Comparison of ENCODE assay signal across 1 cellular context in genomic region chr19:6412111-6412999, GRCh38.
TF ChIP-seq lines count a peak whose summit lies in the region.

No MANE protein-coding gene starts in this region.

TF ChIP-seq in K562, 482 proteins besides CTCF, POLR2A, EP300 and RAD21:
- no peak for TF ChIP-seq JUNB (CRISPR knock-in tag; conservative IDR thresholded peaks at IDR 0.05)
- TF ChIP-seq MYNN (IDR thresholded peaks at IDR 0.05) = peak; percentile 60; the same call in 1 of the 2 replicates
- TF ChIP-seq MYNN (CRISPR knock-in tag; IDR thresholded peaks at IDR 0.05) = no peak
- no peak for TF ChIP-seq SMAD4 (CRISPR knock-in tag; conservative IDR thresholded peaks at IDR 0.05)
- peak; percentile 41 for TF ChIP-seq CTCFL (IDR thresholded peaks at IDR 0.05; ENCODE audit: borderline replicate concordance, insufficient read depth, low read depth, low read length, poor library complexity, severe bottlenecking)
- TF ChIP-seq POLR2AphosphoS5 (IDR thresholded peaks at IDR 0.05; ENCODE audit: control insufficient read depth, insufficient read depth, low read depth, low read length) = peak; percentile 60; the same call in 1 of the 2 replicates
- TF ChIP-seq ZSCAN29 (IDR thresholded peaks at IDR 0.05) = no peak
- peak; percentile 50; the same call in 1 of the 2 replicates for TF ChIP-seq ZEB2 (IDR thresholded peaks at IDR 0.05)
- 0 out of 2 replicates have a peak, but pooled peaks have one; percentile 71 for TF ChIP-seq ERF (CRISPR knock-in tag; IDR thresholded peaks at IDR 0.05)
- no peak for TF ChIP-seq HES1 (IDR thresholded peaks at IDR 0.05; ENCODE audit: low read depth)
- peak; percentile 41 for TF ChIP-seq NFIC (IDR thresholded peaks at IDR 0.05)
- TF ChIP-seq IRF2 (CRISPR knock-in tag; IDR thresholded peaks at IDR 0.05) = no peak
- no peak for TF ChIP-seq ETV5 (CRISPR knock-in tag; IDR thresholded peaks at IDR 0.05; ENCODE audit: low read depth)
- peak; percentile 73 for TF ChIP-seq POLR2G (IDR thresholded peaks at IDR 0.05; ENCODE audit: low read depth, low read length)
- peak; percentile 61 for TF ChIP-seq POLR2B (IDR thresholded peaks at IDR 0.05; ENCODE audit: low read depth, partially characterized antibody)
- peak; percentile 46 for TF ChIP-seq FIP1L1 (IDR thresholded peaks at IDR 0.05; ENCODE audit: low read depth, low read length, poor library complexity, severe bottlenecking)
- no peak for TF ChIP-seq MECOM (CRISPR knock-in tag; IDR thresholded peaks at IDR 0.05)
- no peak for TF ChIP-seq UBTF (IDR thresholded peaks at IDR 0.05; ENCODE audit: borderline replicate concordance in 1 of 2, low read depth in 2 of 2, low read length in 2 of 2)
- TF ChIP-seq DACH1 (IDR thresholded peaks at IDR 0.05; ENCODE audit: partially characterized antibody) = peak; percentile 23
- 0 out of 2 replicates have a peak, but pooled peaks have one; percentile 18 for TF ChIP-seq RB1 (IDR thresholded peaks at IDR 0.05; ENCODE audit: low read depth)
- peak in 1 of 2 experiments; percentile 29; a peak in 1 of 4 replicates for TF ChIP-seq SIN3A (IDR thresholded peaks at IDR 0.05; ENCODE audit: borderline replicate concordance in 2 of 2, control insufficient read depth in 1 of 2, low read depth in 2 of 2, low read length in 2 of 2)
- TF ChIP-seq RBFOX2 (IDR thresholded peaks at IDR 0.05; ENCODE audit: low read depth, low read length) = peak; percentile 49
- peak; percentile 46; the same call in 1 of the 2 replicates for TF ChIP-seq TFAP4 (CRISPR knock-in tag; IDR thresholded peaks at IDR 0.05; ENCODE audit: borderline replicate concordance)
- no peak for TF ChIP-seq CBX2 (IDR thresholded peaks at IDR 0.05; ENCODE audit: insufficient read depth, low read length, poor library complexity, severe bottlenecking)
- no peak for TF ChIP-seq ZNF778 (CRISPR knock-in tag; IDR thresholded peaks at IDR 0.05)
- TF ChIP-seq POLR2AphosphoS2 (IDR thresholded peaks at IDR 0.05; ENCODE audit: low read length) = peak; percentile 62; the same call in 1 of the 2 replicates
- peak; percentile 27; the same call in 1 of the 2 replicates for TF ChIP-seq VEZF1 (CRISPR knock-in tag; IDR thresholded peaks at IDR 0.05)
- peak; percentile 40 for TF ChIP-seq SIRT6 (IDR thresholded peaks at IDR 0.05; ENCODE audit: low read depth, low read length)
- no peak for TF ChIP-seq FOXP4 (CRISPR knock-in tag; IDR thresholded peaks at IDR 0.05; ENCODE audit: borderline replicate concordance)
- no peak for TF ChIP-seq USF2 (CRISPR knock-in tag; IDR thresholded peaks at IDR 0.05)
- TF ChIP-seq RBM15 (IDR thresholded peaks at IDR 0.05; ENCODE audit: insufficient read depth, low read length) = no peak
- no peak for TF ChIP-seq IFI16 (CRISPR knock-in tag; IDR thresholded peaks at IDR 0.05)
- TF ChIP-seq TAF15 (IDR thresholded peaks at IDR 0.05; ENCODE audit: low read depth, low read length) = no peak
- peak; percentile 78 for TF ChIP-seq SUPT5H (IDR thresholded peaks at IDR 0.05)
- no peak for TF ChIP-seq MTA2 (IDR thresholded peaks at IDR 0.05; ENCODE audit: low read depth)
- TF ChIP-seq JUND (IDR thresholded peaks at IDR 0.05; ENCODE audit: borderline replicate concordance, low read depth, low read length) = 0 out of 2 replicates have a peak, but pooled peaks have one; percentile 6
- TF ChIP-seq JUND (tag; IDR thresholded peaks at IDR 0.05; ENCODE audit: borderline replicate concordance, low read depth, low read length) = no peak
- TF ChIP-seq ZNF668 (CRISPR knock-in tag; IDR thresholded peaks at IDR 0.05) = no peak
- no peak for TF ChIP-seq DLX4 (CRISPR knock-in tag; IDR thresholded peaks at IDR 0.05)
- no peak for TF ChIP-seq SMAD1 (IDR thresholded peaks at IDR 0.05; ENCODE audit: low read depth, low read length, partially characterized antibody)
TF ChIP-seq in K562: peak in this region for 19.
